ENCODE assay signal across 1 cellular context in genomic region chr2:236684534-236685256, GRCh38.
TF ChIP-seq lines count a peak whose summit lies in the region.

No MANE protein-coding gene starts in this region.

TF ChIP-seq in GM12878, 131 proteins besides CTCF, POLR2A, EP300 and RAD21:
- TF ChIP-seq RBBP5 (conservative IDR thresholded peaks at IDR 0.05) (no peak), RB1 (IDR thresholded peaks at IDR 0.05; ENCODE audit: borderline replicate concordance) (no peak), ZNF592 (IDR thresholded peaks at IDR 0.05) (no peak), YBX1 (IDR thresholded peaks at IDR 0.05) (no peak), E2F8 (IDR thresholded peaks at IDR 0.05; ENCODE audit: low read depth, partially characterized antibody) (no peak), TARDBP (IDR thresholded peaks at IDR 0.05; ENCODE audit: borderline replicate concordance) (no peak), HDAC2 (IDR thresholded peaks at IDR 0.05) (no peak), KAT2A (conservative IDR thresholded peaks at IDR 0.05; ENCODE audit: control insufficient read depth, low read depth, low read length) (no peak), ZNF207 (IDR thresholded peaks at IDR 0.05; ENCODE audit: borderline replicate concordance) (no peak), CHD4 (IDR thresholded peaks at IDR 0.05) (no peak), SPI1 (IDR thresholded peaks at IDR 0.05; ENCODE audit: borderline replicate concordance, insufficient read depth, low read depth, low read length) (no peak), SP1 (IDR thresholded peaks at IDR 0.05; ENCODE audit: low read depth, low read length) (no peak), NR2F1 (conservative IDR thresholded peaks at IDR 0.05) (no peak), SREBF2 (IDR thresholded peaks at IDR 0.05; ENCODE audit: low read length) (no peak), CBX5 (IDR thresholded peaks at IDR 0.05; ENCODE audit: low read depth) (no peak)
